Comparison of ENCODE assay signal across 2 cellular contexts in genomic region chr14:23093104-23093503, GRCh38.
TF ChIP-seq lines count a peak whose summit lies in the region.

No MANE protein-coding gene starts in this region.

TF ChIP-seq in SK-N-SH, 30 proteins besides CTCF, POLR2A, EP300 and RAD21 (continued from another document):
- TF ChIP-seq REST (IDR thresholded peaks at IDR 0.05; ENCODE audit: low read depth, low read length) (no peak), JUND (IDR thresholded peaks at IDR 0.05) (no peak), RXRA (IDR thresholded peaks at IDR 0.05; ENCODE audit: borderline replicate concordance, low read depth) (no peak), IRF3 (IDR thresholded peaks at IDR 0.05; ENCODE audit: low read depth, low read length) (no peak), USF1 (IDR thresholded peaks at IDR 0.05; ENCODE audit: borderline replicate concordance, low read depth) (no peak), RCOR1 (IDR thresholded peaks at IDR 0.05; ENCODE audit: low read length) (no peak), MAX (IDR thresholded peaks at IDR 0.05; ENCODE audit: low read depth) (no peak), RFX5 (IDR thresholded peaks at IDR 0.05; ENCODE audit: low read length) (no peak), ZBTB33 (IDR thresholded peaks at IDR 0.05; ENCODE audit: borderline replicate concordance, low read depth) (no peak), MXI1 (IDR thresholded peaks at IDR 0.05; ENCODE audit: low read depth, low read length) (no peak), ELF1 (IDR thresholded peaks at IDR 0.05) (no peak), SMC3 (IDR thresholded peaks at IDR 0.05; ENCODE audit: low read depth, low read length) (no peak)

TF ChIP-seq in SK-N-SH treated with all-trans-retinoic acid at 6 μM for 48 hours, 23 proteins besides CTCF, POLR2A, EP300 and RAD21 (continued from another document):
- no peak for TF ChIP-seq PATZ1 (CRISPR knock-in tag; IDR thresholded peaks at IDR 0.05; ENCODE audit: borderline replicate concordance)
